ENCODE assay signal across 8 cellular contexts in genomic region chr20:36773548-36774242, GRCh38. TPM values are rescaled to one million over a fixed set of nuclear protein-coding genes. Genes with fewer than 3 reads are reported as not detected.
DNase-seq lines count a peak whose midpoint lies in the region; ATAC-seq and TF ChIP-seq lines count a peak whose summit lies in the region.

Gene DSN1 (minus strand): TSS chr20:36773763. CDS start chr20:36771458, 2,305 bp downstream.

- peak within 1 kb of the TSS; percentile 38 to 88 (median 78) for H3K4me3 ChIP-seq in spleen

- WGBS in spleen, 5 donors: 0 to 1% (median 0%) methylated on average over 24 to 65 of the region's 65 CpGs

- no peaks in the 10 kb centered on the region for H3K27me3 ChIP-seq in spleen (replicated peaks in 1 of 7)

- peaks cover 0 to 20% (median 3%) of the 10 kb centered on the region in 6 donors for H3K36me3 ChIP-seq in spleen

- peak within 1 kb of the TSS; percentile 98 for H3K27ac ChIP-seq in caudate nucleus (ENCODE audit: low read depth, low read length)
- peak within 1 kb of the TSS; percentile 88 to 96 (median 92) for H3K27ac ChIP-seq in spleen

- ATAC-seq in GM19025 (IDR thresholded peaks at IDR 0.05; ENCODE audit: low read depth, unreplicated experiment) (peak; percentile 86), HG03280 (IDR thresholded peaks at IDR 0.05; ENCODE audit: unreplicated experiment) (peak; percentile 88)

- H3K4me1 ChIP-seq in spleen: peaks cover 7 to 55% (median 28%) of the 10 kb centered on the region in 6 donors

- peak; percentile 95 for DNase-seq in AG09319 (ENCODE audit: extremely low read depth, low read depth)
- peak; percentile 97 for DNase-seq in NCI-H345 treated with DMSO at 0.1 percent for 48 hours (lab: John Stamatoyannopoulos, UW; ENCODE audit: unreplicated experiment)
- peak; percentile 94 to 97 (median 96) for DNase-seq in activated CD4-positive, CD25-positive, alpha-beta regulatory T cell (lab: John Stamatoyannopoulos, UW)
- peak in 60 of 61 donors; percentile 39 to 96 (median 89) for DNase-seq in caudate nucleus (lab: John Stamatoyannopoulos, UW)
- DNase-seq in inferior parietal cortex (ENCODE audit: extremely low spot score): peak; percentile 95
- DNase-seq in spleen: peak; percentile 99

- peak in 2 of 3 donors; percentile 22 to 43 for TF ChIP-seq POLR2A in spleen (IDR thresholded peaks at IDR 0.05)

- H3K9me3 ChIP-seq in spleen: no peaks in the 10 kb centered on the region

- TF ChIP-seq CTCF in AG09319 (IDR thresholded peaks at IDR 0.05; ENCODE audit: low read depth, low read length) (no peak), spleen (IDR thresholded peaks at IDR 0.05 in 8 of 11, conservative IDR thresholded peaks at IDR 0.05 in 3 of 11) (no peak)

- intact Hi-C loops in spleen (cut with DNase I; ENCODE audit: low total_unique reads): no loop called here

RNA-seq across cellular contexts. Expression of gene DSN1, which starts in this region (rescaled TPM):
- total RNA-seq in spleen: 10 to 100 TPM in 4 of 7 donors, 1 to 10 TPM in 3; 8.6 to 16.7 (median 10.5) TPM
- 10 to 100 TPM; 12.6 to 16.6 (median 15.7) TPM for polyA plus RNA-seq in spleen

Comparison
In these comparisons a context has a peak if more than half of its experiments do, and no peak if none do; other contexts are left out.
1. Peak in every context shown above with its lines: DNase-seq, ATAC-seq, H3K4me3 ChIP-seq and H3K27ac ChIP-seq.